Comparison of ENCODE assay signal across 12 cellular contexts in the genomic region with DNA sequence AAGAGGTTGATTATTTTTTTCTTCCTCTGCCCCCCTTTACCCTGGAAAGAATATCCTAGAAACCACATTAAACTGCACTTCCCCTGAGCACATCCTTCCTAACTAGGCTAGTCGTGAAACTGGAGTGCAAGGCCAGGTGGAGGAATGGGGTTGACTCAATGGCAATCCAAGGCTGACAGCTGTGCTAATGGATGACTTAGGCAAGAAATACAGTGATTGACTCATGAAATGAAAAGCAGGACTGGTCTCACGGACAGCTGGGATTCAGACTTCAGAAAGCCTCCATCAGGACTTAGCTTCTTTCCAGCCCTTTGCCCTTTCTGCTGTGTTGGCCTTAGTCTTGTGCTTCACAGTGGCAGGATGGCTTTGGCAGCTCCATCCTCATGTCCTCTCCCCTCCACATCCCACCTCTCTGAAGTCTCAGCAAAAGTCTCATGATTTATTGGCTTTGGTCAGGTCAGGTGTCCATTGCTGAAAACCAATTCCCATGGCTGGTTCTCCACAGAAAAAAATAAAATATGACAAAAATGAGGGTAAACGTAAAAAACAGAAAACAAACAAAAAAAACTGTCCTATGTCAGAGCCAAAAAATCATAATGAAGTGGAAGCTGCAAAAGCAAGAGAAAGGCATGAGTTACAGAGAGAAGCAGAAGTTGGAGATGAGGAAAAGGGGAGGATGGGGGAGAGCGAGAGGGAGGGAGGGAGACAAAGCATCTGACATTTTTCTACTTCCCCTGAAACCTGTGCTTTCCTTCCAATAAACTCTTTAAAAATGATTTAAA. TPM values are rescaled to one million over a fixed set of nuclear protein-coding genes. Genes with fewer than 3 reads are reported as not detected.
DNase-seq lines count a peak whose midpoint lies in the region; ATAC-seq and TF ChIP-seq lines count a peak whose summit lies in the region.
"Had no signal": no experiment of that assay in that cellular context is flagged by ENCODE, and none has a peak within 500 bp of the region (broad histone marks: within the 10 kb centered on the region; RNA-seq: fewer than 3 reads in every experiment).

No MANE protein-coding gene starts in this region.

- ATAC-seq in GM19397 (IDR thresholded peaks at IDR 0.05; ENCODE audit: unreplicated experiment): peak; percentile 11

- H3K4me3 ChIP-seq in ascending aorta (no peak overlapping the region), rectal smooth muscle tissue (ENCODE audit: low read length) (no peak overlapping the region)

- intact Hi-C loops in ascending aorta (cut with DNase I): no loop called here

- in situ Hi-C loops in KBM-7 (cut with MboI; ENCODE audit: low pct_unique_long_range_greater_than_20kb, low sequenced_read_pairs): no loop called here

- no peaks in the 10 kb centered on the region for H3K36me3 ChIP-seq in ascending aorta
- no peaks in the 10 kb centered on the region for H3K36me3 ChIP-seq in rectal smooth muscle tissue (ENCODE audit: control insufficient read depth, insufficient read depth, low read length)
- H3K36me3 ChIP-seq: BE2C had no signal

- H3K4me1 Mint-ChIP-seq in mesothelial cell of epicardium: peaks cover 7% of the 10 kb centered on the region
- H3K4me1 Mint-ChIP-seq: activated naive CD8-positive, alpha-beta T cell treated with anti-CD3 and anti-CD28 coated beads for 36 hours had no signal

- H3K4me1 ChIP-seq in ascending aorta (peaks cover 7 to 8% of the 10 kb centered on the region in 2 donors), rectal smooth muscle tissue (ENCODE audit: control insufficient read depth, insufficient read depth, low read length) (peaks cover 7% of the 10 kb centered on the region)
- H3K4me1 ChIP-seq: BE2C had no signal

- no peaks in the 10 kb centered on the region for H3K9me3 Mint-ChIP-seq in mesothelial cell of epicardium
- H3K9me3 Mint-ChIP-seq: activated naive CD8-positive, alpha-beta T cell treated with anti-CD3 and anti-CD28 coated beads for 36 hours had no signal

- no peak overlapping the region for H3K9ac ChIP-seq in rectal smooth muscle tissue (ENCODE audit: low read length)

- TF ChIP-seq CTCF in ascending aorta (IDR thresholded peaks at IDR 0.05) (no peak), mesothelial cell of epicardium (IDR thresholded peaks at IDR 0.05; ENCODE audit: unreplicated experiment) (no peak)

- H3K4me3 Mint-ChIP-seq in mesothelial cell of epicardium: no peak overlapping the region
- H3K4me3 Mint-ChIP-seq: activated naive CD8-positive, alpha-beta T cell treated with anti-CD3 and anti-CD28 coated beads for 36 hours had no signal

- peak overlapping the region; percentile 64 to 71 for H3K27ac ChIP-seq in ascending aorta
- H3K27ac ChIP-seq in rectal smooth muscle tissue (ENCODE audit: low read depth, low read length): peak overlapping the region; percentile 17
- H3K27ac ChIP-seq: HL-60 had no signal

- peaks cover 18% of the 10 kb centered on the region for H3K27me3 Mint-ChIP-seq in mesothelial cell of epicardium (ENCODE audit: low read depth)

- no peak overlapping the region for H3K27ac Mint-ChIP-seq in mesothelial cell of epicardium
- H3K27ac Mint-ChIP-seq: activated naive CD8-positive, alpha-beta T cell treated with anti-CD3 and anti-CD28 coated beads for 36 hours had no signal

- DNase-seq in KBM-7 (peak; percentile 33), ascending aorta (ENCODE audit: low spot score in 2 of 2) (no peak), NCI-H2029 treated with DMSO at 0.1 percent for 48 hours (lab: John Stamatoyannopoulos, UW) (no peak), COLO829 (ENCODE audit: low spot score) (no peak), mesothelial cell of epicardium (ENCODE audit: low spot score in 2 of 2, unreplicated experiment in 2 of 2) (no peak), hippocampal formation (lab: John Stamatoyannopoulos, UW) (no peak)
- DNase-seq: activated naive CD8-positive, alpha-beta T cell treated with anti-CD3 and anti-CD28 coated beads for 36 hours; BE2C; stimulated activated CD4-positive, alpha-beta T cell treated with anti-CD3 and anti-CD28 coated beads, Interleukin-1b, Interleukin-23, amount 100 ng/mL, for 48 hours had no signal

- H3K9me3 ChIP-seq in ascending aorta: peaks cover 0 to 5% of the 10 kb centered on the region in 2 donors
- H3K9me3 ChIP-seq: BE2C had no signal

- H3K36me3 Mint-ChIP-seq in mesothelial cell of epicardium: no peaks in the 10 kb centered on the region
- H3K36me3 Mint-ChIP-seq: activated naive CD8-positive, alpha-beta T cell treated with anti-CD3 and anti-CD28 coated beads for 36 hours had no signal

- H3K27me3 ChIP-seq in ascending aorta (no peaks in the 10 kb centered on the region), rectal smooth muscle tissue (ENCODE audit: control insufficient read depth, insufficient read depth, low read length) (no peaks in the 10 kb centered on the region)
- H3K27me3 ChIP-seq: BE2C had no signal

RNA-seq across cellular contexts. Expression of a gene that starts 33.9 kb away (rescaled TPM):
- total RNA-seq in ascending aorta (64.2 TPM), mesothelial cell of epicardium (18.9 to 22.5 TPM (median 21.1 TPM) in 3 replicates)
